ENCODE assay signal across 15 cellular contexts in genomic region chr1:176878750-176879536, GRCh38.
A peak's percentile ranks its signal among the peaks of the same experiment; 100 is the strongest.
DNase-seq lines count a peak whose midpoint lies in the region; ATAC-seq and TF ChIP-seq lines count a peak whose summit lies in the region.
"Had no signal": no experiment of that assay in that cellular context is flagged by ENCODE, and none has a peak within 500 bp of the region (broad histone marks: within the 10 kb centered on the region; RNA-seq: fewer than 3 reads in every experiment).

No MANE protein-coding gene starts in this region.

- no peaks in the 10 kb centered on the region for H3K79me2 ChIP-seq in OCI-LY1 (ENCODE audit: insufficient read depth, low read length)

- H3K9ac ChIP-seq in OCI-LY1 (ENCODE audit: low read length), result no peak overlapping the region

- H3K27me3 ChIP-seq in OCI-LY1 (ENCODE audit: insufficient read depth, low read length) (no peaks in the 10 kb centered on the region), iPS DF 6.9 (ENCODE audit: control insufficient read depth, insufficient read depth, low read length) (no peaks in the 10 kb centered on the region)
- H3K27me3 ChIP-seq: suprapubic skin had no signal

- H3K36me3 ChIP-seq in OCI-LY1 (ENCODE audit: insufficient read depth, low read length) (no peaks in the 10 kb centered on the region), iPS DF 6.9 (ENCODE audit: control insufficient read depth, insufficient read depth, low read length) (no peaks in the 10 kb centered on the region)
- H3K36me3 ChIP-seq: lower lobe of right lung, suprapubic skin had no signal

- H4K20me1 ChIP-seq in OCI-LY1 (ENCODE audit: insufficient read depth, low read length), result no peaks in the 10 kb centered on the region

- no peak for ATAC-seq in HG03378 (IDR thresholded peaks at IDR 0.05; ENCODE audit: unreplicated experiment)
- ATAC-seq: activated T-cell treated with anti-CD3 and anti-CD28 coated beads, Interleukin-2, amount 50 U/mL, for 72 hours; lower lobe of right lung had no signal

- no peak overlapping the region for H3K4me3 ChIP-seq in GM12864 (ENCODE audit: low read depth, low read length)
- H3K4me3 ChIP-seq in OCI-LY1 (ENCODE audit: low read depth, low read length, poor library complexity, severe bottlenecking), result no peak overlapping the region
- H3K4me3 ChIP-seq in iPS DF 6.9 (ENCODE audit: low read length), result no peak overlapping the region
- H3K4me3 ChIP-seq: lower lobe of right lung, suprapubic skin had no signal

- H3K4me1 ChIP-seq in OCI-LY1 (ENCODE audit: insufficient read depth, low read length, severe bottlenecking) (no peaks in the 10 kb centered on the region), iPS DF 6.9 (ENCODE audit: control insufficient read depth, insufficient read depth, low read length) (no peaks in the 10 kb centered on the region)
- H3K4me1 ChIP-seq: lower lobe of right lung had no signal

- H2AFZ ChIP-seq in OCI-LY1 (ENCODE audit: low read length), result no peak overlapping the region

- DNase-seq in DMS114 treated with DMSO at 0.1 percent for 48 hours (lab: John Stamatoyannopoulos, UW; ENCODE audit: unreplicated experiment), result peak; percentile 6
- no peak for DNase-seq in GM12864 (ENCODE audit: low read depth)
- peak; percentile 31 for DNase-seq in iPS DF 6.9 (ENCODE audit: low read depth, low spot score)
- DNase-seq in activated CD8-positive, alpha-beta memory T cell treated with anti-CD3 and anti-CD28 coated beads, Interleukin-2, amount 50 U/mL, for 48 hours, result no peak
- no peak for DNase-seq in cerebellar cortex (ENCODE audit: low spot score)
- DNase-seq: activated CD4-positive, alpha-beta T cell treated with anti-CD3 and anti-CD28 coated beads for 48 hours; activated T-cell treated with anti-CD3 and anti-CD28 coated beads, Interleukin-2, amount 50 U/mL, for 72 hours; amygdala; cortex of kidney; lower lobe of right lung; small intestine; T-helper 1 cell had no signal

- no peak overlapping the region for H3K4me2 ChIP-seq in OCI-LY1 (ENCODE audit: low read length)

- no peaks in the 10 kb centered on the region for H3F3A ChIP-seq in OCI-LY1 (ENCODE audit: insufficient read depth, low read length)

- H3K9me2 ChIP-seq in OCI-LY1 (ENCODE audit: low read depth, low read length), result no peaks in the 10 kb centered on the region

- H3K9me3 ChIP-seq in OCI-LY1 (ENCODE audit: low read length) (no peaks in the 10 kb centered on the region), iPS DF 6.9 (ENCODE audit: control insufficient read depth, insufficient read depth, low read length) (no peaks in the 10 kb centered on the region)
- H3K9me3 ChIP-seq: lower lobe of right lung, suprapubic skin had no signal

- WGBS in iPS DF 6.9 (ENCODE audit: insufficient coverage, insufficient read length), result no CpG with 5 or more reads among the region's 12 CpGs

- no peak overlapping the region for H3K27ac ChIP-seq in OCI-LY1 (ENCODE audit: low read depth, low read length, poor library complexity, severe bottlenecking)
- H3K27ac ChIP-seq in iPS DF 6.9 (ENCODE audit: low read length), result no peak overlapping the region
- H3K27ac ChIP-seq: lower lobe of right lung, suprapubic skin had no signal

- TF ChIP-seq CTCF in GM12864 (IDR thresholded peaks at IDR 0.05; ENCODE audit: low read depth, low read length, missing control alignments) (peak; percentile 17), OCI-LY1 (IDR thresholded peaks at IDR 0.05; ENCODE audit: low read length) (peak; percentile 37; the same call in 1 of the 2 replicates)

Comparison
In these comparisons a context has a peak if more than half of its experiments do, and no peak if none do; other contexts are left out.
1. DNase-seq: peak in DMS114 treated with DMSO at 0.1 percent for 48 hours (single experiment) and iPS DF 6.9 (single experiment); none in GM12864 (single experiment), activated CD8-positive, alpha-beta memory T cell treated with anti-CD3 and anti-CD28 coated beads, Interleukin-2, amount 50 U/mL, for 48 hours (single experiment) and cerebellar cortex (single experiment).